ENCODE assay signal across 8 cellular contexts in genomic region chr2:55693181-55694125, GRCh38. TPM values are rescaled to one million over a fixed set of nuclear protein-coding genes. Genes with fewer than 3 reads are reported as not detected.
DNase-seq lines count a peak whose midpoint lies in the region; ATAC-seq, FAIRE-seq and TF ChIP-seq lines count a peak whose summit lies in the region.

Gene PNPT1, minus strand, starts transcription at chr2:55693844. Its CDS starts 21 bp downstream, at chr2:55693823.

- peaks cover 7% of the 10 kb centered on the region for H3K36me3 Mint-ChIP-seq in progenitor cell of endocrine pancreas (ENCODE audit: insufficient read depth)

- no peaks in the 10 kb centered on the region for H3K9me3 Mint-ChIP-seq in progenitor cell of endocrine pancreas (ENCODE audit: low read depth)

- TF ChIP-seq CTCF in progenitor cell of endocrine pancreas (IDR thresholded peaks at IDR 0.05; ENCODE audit: unreplicated experiment), result no peak

- intact Hi-C loops in left cardiac atrium (cut with DNase I), result no loop called here

- H3K27me3 Mint-ChIP-seq in progenitor cell of endocrine pancreas, result no peaks in the 10 kb centered on the region

- peak; percentile 97 for TF ChIP-seq POLR2A in GM12892 (IDR thresholded peaks at IDR 0.05; ENCODE audit: low read depth, low read length)

- ATAC-seq in HG02852 (IDR thresholded peaks at IDR 0.05; ENCODE audit: unreplicated experiment), result peak; percentile 100
- ATAC-seq in left cardiac atrium, result peak; percentile 100

- peaks cover 6% of the 10 kb centered on the region for H3K4me1 Mint-ChIP-seq in progenitor cell of endocrine pancreas (ENCODE audit: low read depth)

- H3K27ac Mint-ChIP-seq in progenitor cell of endocrine pancreas, result peak within 1 kb of the TSS; percentile 90

- FAIRE-seq in GM12892 (lab: Jason Lieb, UNC), result peak; percentile 98

- DNase-seq in GM12892 (ENCODE audit: insufficient read length) (peak; percentile 91), NCI-H146 (lab: John Stamatoyannopoulos, UW) (peak; percentile 96), T-helper 1 cell (peak; percentile 79 to 94 (median 86)), amniotic epithelial cell (ENCODE audit: low read depth) (peak; percentile 93), left cardiac atrium (peak; percentile 96), progenitor cell of endocrine pancreas (ENCODE audit: low spot score, unreplicated experiment) (peak; percentile 84), ureter (ENCODE audit: low spot score) (peak; percentile 95)

- peak within 1 kb of the TSS; percentile 91 for H3K4me3 Mint-ChIP-seq in progenitor cell of endocrine pancreas (ENCODE audit: low read depth)

RNA-seq across cellular contexts. Expression of gene PNPT1, which starts in this region (rescaled TPM):
- polyA plus RNA-seq in GM12892 (2012; ENCODE audit: missing spikeins), result 25.0 TPM
- total RNA-seq in left cardiac atrium (10 to 100 TPM; 16.4 to 20.5 TPM), progenitor cell of endocrine pancreas (26.6 and 27.5 TPM in 2 replicates), ureter (30.5 TPM)

Comparison
In these comparisons a context has a peak if more than half of its experiments do, and no peak if none do; other contexts are left out.
1. Peak in every context shown above with its lines: DNase-seq and ATAC-seq.